ENCODE assay signal across 8 cellular contexts in the genomic region with DNA sequence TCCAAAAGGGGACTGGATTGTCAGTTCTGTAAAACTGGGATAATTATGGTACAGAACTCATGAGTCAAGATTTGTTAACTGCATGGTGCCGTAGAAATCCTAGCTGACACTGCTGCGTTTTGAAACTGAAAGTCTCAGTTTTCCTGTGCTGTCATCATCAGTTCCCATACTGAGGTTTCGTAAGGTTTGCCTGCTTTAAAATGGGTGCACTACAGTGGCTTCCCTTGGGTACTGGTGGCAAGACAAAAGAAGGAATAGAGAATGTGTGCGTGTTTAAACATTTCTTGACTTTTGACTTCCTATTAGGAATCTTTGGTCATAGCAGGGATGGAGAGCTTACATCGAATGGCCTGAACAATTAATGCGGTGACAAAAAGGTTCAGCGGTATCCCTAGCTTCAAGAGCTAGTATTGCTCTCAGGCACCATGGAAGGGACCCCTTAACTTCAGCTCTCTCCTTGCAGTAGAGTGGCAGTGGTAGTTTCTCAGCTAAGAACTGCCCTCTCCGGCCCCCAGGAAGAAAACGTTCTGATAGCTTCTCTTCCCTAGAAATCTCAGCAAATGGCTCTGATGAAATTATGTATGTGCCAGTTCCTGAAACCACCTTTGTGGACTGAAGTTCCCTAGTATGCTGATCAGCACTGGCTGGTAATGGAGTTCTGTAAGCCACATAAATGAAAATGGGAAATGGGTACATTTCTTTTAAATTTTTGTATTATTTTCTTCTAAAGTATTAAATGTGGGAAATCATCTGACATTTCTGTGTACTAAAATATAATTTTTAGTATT. TPM values are rescaled to one million over a fixed set of nuclear protein-coding genes. Genes with fewer than 3 reads are reported as not detected.
DNase-seq lines count a peak whose midpoint lies in the region; ATAC-seq and TF ChIP-seq lines count a peak whose summit lies in the region.

No MANE protein-coding gene starts in this region.

- H3K27ac Mint-ChIP-seq in T-helper 1 cell treated with Interleukin-12 subunit alpha and Interleukin-12 subunit beta and Interleukin-4 antibody, amounts not matched to agents 30 μg/mL and 1 μg/mL, for 36 hours, result no peak overlapping the region
- H3K27ac Mint-ChIP-seq in naive B cell, result no peak overlapping the region

- no peaks in the 10 kb centered on the region for H3K27me3 ChIP-seq in Peyer's patch

- H3K9me3 Mint-ChIP-seq in T-helper 1 cell treated with Interleukin-12 subunit alpha and Interleukin-12 subunit beta and Interleukin-4 antibody, amounts not matched to agents 30 μg/mL and 1 μg/mL, for 36 hours, result no peaks in the 10 kb centered on the region
- peaks cover 0 to 5% (median 2%) of the 10 kb centered on the region in 7 donors for H3K9me3 Mint-ChIP-seq in naive B cell

- H3K4me1 Mint-ChIP-seq in T-helper 1 cell treated with Interleukin-12 subunit alpha and Interleukin-12 subunit beta and Interleukin-4 antibody, amounts not matched to agents 30 μg/mL and 1 μg/mL, for 36 hours (ENCODE audit: low read depth), result peaks cover 12% of the 10 kb centered on the region
- peaks cover 6 to 22% (median 20%) of the 10 kb centered on the region in 3 donors for H3K4me1 Mint-ChIP-seq in naive B cell

- peak overlapping the region in 1 of 4 donors; percentile 20 for H3K4me3 ChIP-seq in Peyer's patch

- no peaks in the 10 kb centered on the region for H3K36me3 ChIP-seq in Peyer's patch

- peaks cover 2% of the 10 kb centered on the region for H3K36me3 Mint-ChIP-seq in T-helper 1 cell treated with Interleukin-12 subunit alpha and Interleukin-12 subunit beta and Interleukin-4 antibody, amounts not matched to agents 30 μg/mL and 1 μg/mL, for 36 hours (ENCODE audit: low read depth)
- peaks cover 0 to 8% of the 10 kb centered on the region in 2 donors for H3K36me3 Mint-ChIP-seq in naive B cell

- peak overlapping the region; percentile 25 for H3K4me3 Mint-ChIP-seq in T-helper 1 cell treated with Interleukin-12 subunit alpha and Interleukin-12 subunit beta and Interleukin-4 antibody, amounts not matched to agents 30 μg/mL and 1 μg/mL, for 36 hours
- peak overlapping the region in 2 of 8 donors; percentile 47 to 65 for H3K4me3 Mint-ChIP-seq in naive B cell

- no peak for DNase-seq in naive B cell
- DNase-seq in hypothalamus (lab: John Stamatoyannopoulos, UW), result no peak
- no peak for DNase-seq in DMS153 (lab: John Stamatoyannopoulos, UW)
- no peak for DNase-seq in LoVo (ENCODE audit: low spot score)
- no peak for DNase-seq in Peyer's patch

- H3K27ac ChIP-seq in Peyer's patch, result peak overlapping the region in 1 of 4 donors; percentile 3

- H3K9me3 ChIP-seq in Peyer's patch, result no peaks in the 10 kb centered on the region

- H3K4me1 ChIP-seq in Peyer's patch, result no peaks in the 10 kb centered on the region

- peak; percentile 93 for ATAC-seq in GM18858 (IDR thresholded peaks at IDR 0.05; ENCODE audit: unreplicated experiment)
- ATAC-seq in HG02623 (IDR thresholded peaks at IDR 0.05; ENCODE audit: unreplicated experiment), result peak; percentile 87
- peak; percentile 47 to 59 for ATAC-seq in naive B cell (ENCODE audit: low read depth in 2 of 2)

- TF ChIP-seq POLR2A in Peyer's patch (IDR thresholded peaks at IDR 0.05), result no peak

- H3K27me3 Mint-ChIP-seq in T-helper 1 cell treated with Interleukin-12 subunit alpha and Interleukin-12 subunit beta and Interleukin-4 antibody, amounts not matched to agents 30 μg/mL and 1 μg/mL, for 36 hours (ENCODE audit: low read depth), result no peaks in the 10 kb centered on the region
- H3K27me3 Mint-ChIP-seq in naive B cell, result no peaks in the 10 kb centered on the region

- TF ChIP-seq CTCF in Peyer's patch (IDR thresholded peaks at IDR 0.05), result peak in 1 of 6 experiments; percentile 11

RNA-seq across cellular contexts. Expression of a gene that starts 28.9 kb away (rescaled TPM):
- 10 to 100 TPM; 13.8 to 26.9 (median 19.3) TPM for polyA plus RNA-seq in naive B cell (ENCODE audit: low read depth in 6 of 6)
- total RNA-seq in Peyer's patch, result 10 to 100 TPM; 28.9 to 93.3 (median 57.5) TPM
